Comparison of ENCODE assay signal across 1 cellular context in genomic region chr18:12254137-12254819, GRCh38.
TF ChIP-seq lines count a peak whose summit lies in the region.

A gene with protein sequence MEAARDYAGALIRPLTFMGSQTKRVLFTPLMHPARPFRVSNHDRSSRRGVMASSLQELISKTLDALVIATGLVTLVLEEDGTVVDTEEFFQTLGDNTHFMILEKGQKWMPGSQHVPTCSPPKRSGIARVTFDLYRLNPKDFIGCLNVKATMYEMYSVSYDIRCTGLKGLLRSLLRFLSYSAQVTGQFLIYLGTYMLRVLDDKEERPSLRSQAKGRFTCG (plus strand): TSS chr18:12254361. CDS start chr18:12254384, 23 bp downstream.

TF ChIP-seq in WTC11, 78 proteins besides CTCF, POLR2A, EP300 and RAD21 (continued from another document and continues in another):
- TF ChIP-seq, protein P1, sequence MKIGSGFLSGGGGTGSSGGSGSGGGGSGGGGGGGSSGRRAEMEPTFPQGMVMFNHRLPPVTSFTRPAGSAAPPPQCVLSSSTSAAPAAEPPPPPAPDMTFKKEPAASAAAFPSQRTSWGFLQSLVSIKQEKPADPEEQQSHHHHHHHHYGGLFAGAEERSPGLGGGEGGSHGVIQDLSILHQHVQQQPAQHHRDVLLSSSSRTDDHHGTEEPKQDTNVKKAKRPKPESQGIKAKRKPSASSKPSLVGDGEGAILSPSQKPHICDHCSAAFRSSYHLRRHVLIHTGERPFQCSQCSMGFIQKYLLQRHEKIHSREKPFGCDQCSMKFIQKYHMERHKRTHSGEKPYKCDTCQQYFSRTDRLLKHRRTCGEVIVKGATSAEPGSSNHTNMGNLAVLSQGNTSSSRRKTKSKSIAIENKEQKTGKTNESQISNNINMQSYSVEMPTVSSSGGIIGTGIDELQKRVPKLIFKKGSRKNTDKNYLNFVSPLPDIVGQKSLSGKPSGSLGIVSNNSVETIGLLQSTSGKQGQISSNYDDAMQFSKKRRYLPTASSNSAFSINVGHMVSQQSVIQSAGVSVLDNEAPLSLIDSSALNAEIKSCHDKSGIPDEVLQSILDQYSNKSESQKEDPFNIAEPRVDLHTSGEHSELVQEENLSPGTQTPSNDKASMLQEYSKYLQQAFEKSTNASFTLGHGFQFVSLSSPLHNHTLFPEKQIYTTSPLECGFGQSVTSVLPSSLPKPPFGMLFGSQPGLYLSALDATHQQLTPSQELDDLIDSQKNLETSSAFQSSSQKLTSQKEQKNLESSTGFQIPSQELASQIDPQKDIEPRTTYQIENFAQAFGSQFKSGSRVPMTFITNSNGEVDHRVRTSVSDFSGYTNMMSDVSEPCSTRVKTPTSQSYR (CRISPR knock-in tag; IDR thresholded peaks at IDR 0.05), result peak; percentile 51; the same call in 1 of the 2 replicates
- TF ChIP-seq E2F5 (CRISPR knock-in tag; IDR thresholded peaks at IDR 0.05), result peak; percentile 73; the same call in 1 of the 2 replicates
- TF ChIP-seq, protein P2, sequence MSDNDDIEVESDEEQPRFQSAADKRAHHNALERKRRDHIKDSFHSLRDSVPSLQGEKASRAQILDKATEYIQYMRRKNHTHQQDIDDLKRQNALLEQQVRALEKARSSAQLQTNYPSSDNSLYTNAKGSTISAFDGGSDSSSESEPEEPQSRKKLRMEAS (CRISPR knock-in tag; IDR thresholded peaks at IDR 0.05), result peak; percentile 86
- no peak for TF ChIP-seq ZNF425 (CRISPR knock-in tag; conservative IDR thresholded peaks at IDR 0.05)
- TF ChIP-seq, protein P3, sequence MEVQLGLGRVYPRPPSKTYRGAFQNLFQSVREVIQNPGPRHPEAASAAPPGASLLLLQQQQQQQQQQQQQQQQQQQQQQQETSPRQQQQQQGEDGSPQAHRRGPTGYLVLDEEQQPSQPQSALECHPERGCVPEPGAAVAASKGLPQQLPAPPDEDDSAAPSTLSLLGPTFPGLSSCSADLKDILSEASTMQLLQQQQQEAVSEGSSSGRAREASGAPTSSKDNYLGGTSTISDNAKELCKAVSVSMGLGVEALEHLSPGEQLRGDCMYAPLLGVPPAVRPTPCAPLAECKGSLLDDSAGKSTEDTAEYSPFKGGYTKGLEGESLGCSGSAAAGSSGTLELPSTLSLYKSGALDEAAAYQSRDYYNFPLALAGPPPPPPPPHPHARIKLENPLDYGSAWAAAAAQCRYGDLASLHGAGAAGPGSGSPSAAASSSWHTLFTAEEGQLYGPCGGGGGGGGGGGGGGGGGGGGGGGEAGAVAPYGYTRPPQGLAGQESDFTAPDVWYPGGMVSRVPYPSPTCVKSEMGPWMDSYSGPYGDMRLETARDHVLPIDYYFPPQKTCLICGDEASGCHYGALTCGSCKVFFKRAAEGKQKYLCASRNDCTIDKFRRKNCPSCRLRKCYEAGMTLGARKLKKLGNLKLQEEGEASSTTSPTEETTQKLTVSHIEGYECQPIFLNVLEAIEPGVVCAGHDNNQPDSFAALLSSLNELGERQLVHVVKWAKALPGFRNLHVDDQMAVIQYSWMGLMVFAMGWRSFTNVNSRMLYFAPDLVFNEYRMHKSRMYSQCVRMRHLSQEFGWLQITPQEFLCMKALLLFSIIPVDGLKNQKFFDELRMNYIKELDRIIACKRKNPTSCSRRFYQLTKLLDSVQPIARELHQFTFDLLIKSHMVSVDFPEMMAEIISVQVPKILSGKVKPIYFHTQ (CRISPR knock-in tag; IDR thresholded peaks at IDR 0.05), result no peak
- no peak for TF ChIP-seq PRDM15 (CRISPR knock-in tag; IDR thresholded peaks at IDR 0.05)
- TF ChIP-seq ZNF512 (CRISPR knock-in tag; IDR thresholded peaks at IDR 0.05; ENCODE audit: borderline replicate concordance), result no peak
- TF ChIP-seq ATF6 (CRISPR knock-in tag; IDR thresholded peaks at IDR 0.05), result no peak
- TF ChIP-seq ZNF219 (CRISPR knock-in tag; IDR thresholded peaks at IDR 0.05; ENCODE audit: borderline replicate concordance), result no peak
- TF ChIP-seq, protein P4, sequence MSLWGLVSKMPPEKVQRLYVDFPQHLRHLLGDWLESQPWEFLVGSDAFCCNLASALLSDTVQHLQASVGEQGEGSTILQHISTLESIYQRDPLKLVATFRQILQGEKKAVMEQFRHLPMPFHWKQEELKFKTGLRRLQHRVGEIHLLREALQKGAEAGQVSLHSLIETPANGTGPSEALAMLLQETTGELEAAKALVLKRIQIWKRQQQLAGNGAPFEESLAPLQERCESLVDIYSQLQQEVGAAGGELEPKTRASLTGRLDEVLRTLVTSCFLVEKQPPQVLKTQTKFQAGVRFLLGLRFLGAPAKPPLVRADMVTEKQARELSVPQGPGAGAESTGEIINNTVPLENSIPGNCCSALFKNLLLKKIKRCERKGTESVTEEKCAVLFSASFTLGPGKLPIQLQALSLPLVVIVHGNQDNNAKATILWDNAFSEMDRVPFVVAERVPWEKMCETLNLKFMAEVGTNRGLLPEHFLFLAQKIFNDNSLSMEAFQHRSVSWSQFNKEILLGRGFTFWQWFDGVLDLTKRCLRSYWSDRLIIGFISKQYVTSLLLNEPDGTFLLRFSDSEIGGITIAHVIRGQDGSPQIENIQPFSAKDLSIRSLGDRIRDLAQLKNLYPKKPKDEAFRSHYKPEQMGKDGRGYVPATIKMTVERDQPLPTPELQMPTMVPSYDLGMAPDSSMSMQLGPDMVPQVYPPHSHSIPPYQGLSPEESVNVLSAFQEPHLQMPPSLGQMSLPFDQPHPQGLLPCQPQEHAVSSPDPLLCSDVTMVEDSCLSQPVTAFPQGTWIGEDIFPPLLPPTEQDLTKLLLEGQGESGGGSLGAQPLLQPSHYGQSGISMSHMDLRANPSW (CRISPR knock-in tag; conservative IDR thresholded peaks at IDR 0.05; ENCODE audit: low read depth), result no peak
- TF ChIP-seq, protein P5, sequence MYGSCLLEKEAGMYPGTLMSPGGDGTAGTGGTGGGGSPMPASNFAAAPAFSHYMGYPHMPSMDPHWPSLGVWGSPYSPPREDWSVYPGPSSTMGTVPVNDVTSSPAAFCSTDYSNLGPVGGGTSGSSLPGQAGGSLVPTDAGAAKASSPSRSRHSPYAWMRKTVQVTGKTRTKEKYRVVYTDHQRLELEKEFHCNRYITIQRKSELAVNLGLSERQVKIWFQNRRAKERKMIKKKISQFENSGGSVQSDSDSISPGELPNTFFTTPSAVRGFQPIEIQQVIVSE (CRISPR knock-in tag; IDR thresholded peaks at IDR 0.05; ENCODE audit: borderline replicate concordance), result no peak
- no peak for TF ChIP-seq TCF7 (CRISPR knock-in tag; IDR thresholded peaks at IDR 0.05; ENCODE audit: low read depth)
- TF ChIP-seq GRHL2 (CRISPR knock-in tag; IDR thresholded peaks at IDR 0.05; ENCODE audit: insufficient replicate concordance, severe bottlenecking), result no peak
- TF ChIP-seq RORB (CRISPR knock-in tag; IDR thresholded peaks at IDR 0.05), result no peak
- no peak for TF ChIP-seq TEAD4 (CRISPR knock-in tag; IDR thresholded peaks at IDR 0.05)
- TF ChIP-seq NFATC4 (CRISPR knock-in tag; IDR thresholded peaks at IDR 0.05), result no peak
- TF ChIP-seq MLX (CRISPR knock-in tag; IDR thresholded peaks at IDR 0.05), result no peak
- TF ChIP-seq PREB (CRISPR knock-in tag; IDR thresholded peaks at IDR 0.05; ENCODE audit: borderline replicate concordance), result no peak
- TF ChIP-seq NFE2L1 (CRISPR knock-in tag; IDR thresholded peaks at IDR 0.05), result 0 out of 2 replicates have a peak, but pooled peaks have one; percentile 78
- TF ChIP-seq TEAD1 (CRISPR knock-in tag; IDR thresholded peaks at IDR 0.05), result no peak
- no peak for TF ChIP-seq ZNF396 (CRISPR knock-in tag; IDR thresholded peaks at IDR 0.05; ENCODE audit: borderline replicate concordance)
- peak; percentile 86 for TF ChIP-seq CREB1 (CRISPR knock-in tag; IDR thresholded peaks at IDR 0.05)
- TF ChIP-seq HMGA2 (CRISPR knock-in tag; IDR thresholded peaks at IDR 0.05), result no peak
- peak; percentile 51; the same call in 1 of the 2 replicates for TF ChIP-seq E2F1 (CRISPR knock-in tag; IDR thresholded peaks at IDR 0.05)
